8 cellular contexts compared by ENCODE assay signal in the genomic region with DNA sequence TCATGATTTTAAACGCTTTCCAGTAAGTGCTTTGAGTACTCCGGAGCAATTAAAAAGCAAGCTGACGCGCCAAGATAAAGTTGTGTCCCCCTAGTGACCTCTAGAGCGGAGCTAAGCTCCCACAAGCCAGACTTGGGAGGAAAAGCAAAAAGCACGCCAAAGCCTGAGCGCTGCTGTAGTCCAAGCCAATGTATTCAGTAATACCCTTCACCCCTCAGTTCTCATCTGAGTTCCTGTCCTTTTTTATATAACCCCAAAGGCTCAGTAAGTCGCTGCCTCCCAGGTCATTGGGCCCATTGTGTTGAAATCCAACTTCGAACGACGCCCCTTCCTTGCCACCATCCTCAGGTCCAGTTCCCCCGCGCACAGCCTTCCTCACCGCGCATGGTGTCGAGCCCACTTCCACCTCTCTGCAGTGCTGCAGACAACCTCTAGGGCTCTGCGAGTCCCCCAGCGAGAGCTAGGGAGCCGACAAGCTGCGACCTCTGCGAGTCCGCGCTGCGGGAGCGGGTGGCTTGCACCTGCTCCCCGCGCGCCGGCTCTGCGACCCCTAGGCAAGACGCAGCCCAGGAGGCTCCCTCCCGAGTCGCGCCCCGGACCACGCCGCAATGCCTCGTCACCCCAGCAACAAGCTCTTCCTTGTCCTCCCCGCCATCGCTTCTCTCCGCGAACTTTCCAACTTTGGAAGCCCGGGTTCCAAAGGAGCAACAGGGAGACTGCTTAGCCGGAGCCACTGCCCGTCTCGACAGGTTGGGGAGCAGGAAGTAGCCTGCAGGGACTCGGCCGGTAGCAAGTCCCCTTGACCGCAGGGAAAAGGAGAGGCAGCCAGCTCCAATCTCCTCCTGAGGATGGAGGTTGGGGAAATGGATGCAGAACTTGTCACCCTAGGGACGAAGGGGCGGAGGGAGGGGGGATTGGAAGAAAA. TPM values are rescaled to one million over a fixed set of nuclear protein-coding genes. Genes with fewer than 3 reads are reported as not detected.
DNase-seq lines count a peak whose midpoint lies in the region; ATAC-seq lines count a peak whose summit lies in the region.

No MANE protein-coding gene starts in this region.

- peak; percentile 94 for DNase-seq in DMS53 (lab: John Stamatoyannopoulos, UW)
- DNase-seq in SHP77 treated with DMSO at 0.1 percent for 48 hours (lab: John Stamatoyannopoulos, UW) = peak; percentile 18
- DNase-seq in central memory CD8-positive, alpha-beta T cell (ENCODE audit: low spot score in 2 of 2) = no peak
- DNase-seq in left lobe of liver (ENCODE audit: low spot score) = no peak
- DNase-seq in stimulated activated CD4-positive, alpha-beta T cell treated with anti-CD3 and anti-CD28 coated beads, Interleukin-4, amount 100 ng/mL, for 24 hours = peak; percentile 36
- no peak for DNase-seq in stimulated activated naive CD4-positive, alpha-beta T cell treated with Interleukin-2 at 50 U/mL for 16 hours (lab: John Stamatoyannopoulos, UW)

- H3K27ac Mint-ChIP-seq in central memory CD8-positive, alpha-beta T cell (ENCODE audit: low read depth) = no peak overlapping the region

- H3K36me3 Mint-ChIP-seq in central memory CD8-positive, alpha-beta T cell (ENCODE audit: insufficient read depth) = peaks cover 2% of the 10 kb centered on the region

- H3K4me1 Mint-ChIP-seq in central memory CD8-positive, alpha-beta T cell = peaks cover 10% of the 10 kb centered on the region

- peak overlapping the region; percentile 63 for H3K4me3 Mint-ChIP-seq in central memory CD8-positive, alpha-beta T cell

- peaks cover 79% of the 10 kb centered on the region for H3K27me3 Mint-ChIP-seq in central memory CD8-positive, alpha-beta T cell

- H3K9me3 Mint-ChIP-seq in central memory CD8-positive, alpha-beta T cell = no peaks in the 10 kb centered on the region

- peak; percentile 29 for ATAC-seq in GM19468 (IDR thresholded peaks at IDR 0.05; ENCODE audit: extremely low read depth, unreplicated experiment)
- ATAC-seq in HG03521 (IDR thresholded peaks at IDR 0.05; ENCODE audit: unreplicated experiment) = peak; percentile 90
- peak; percentile 52 for ATAC-seq in central memory CD8-positive, alpha-beta T cell (replicated peaks; ENCODE audit: extremely low read depth, poor library complexity, severe bottlenecking)
- ATAC-seq in left lobe of liver = peak; percentile 74

RNA-seq across cellular contexts. Expression of a gene that starts 3.8 kb away (rescaled TPM):
- total RNA-seq in left lobe of liver = 0.33 TPM

Comparison
In these comparisons a context has a peak if more than half of its experiments do, and no peak if none do; other contexts are left out.
1. DNase-seq: peak in DMS53 (single experiment), SHP77 treated with DMSO at 0.1 percent for 48 hours (single experiment) and stimulated activated CD4-positive, alpha-beta T cell treated with anti-CD3 and anti-CD28 coated beads, Interleukin-4, amount 100 ng/mL, for 24 hours (single experiment); none in central memory CD8-positive, alpha-beta T cell (0 of 2), left lobe of liver (single experiment) and stimulated activated naive CD4-positive, alpha-beta T cell treated with Interleukin-2 at 50 U/mL for 16 hours (single experiment).
2. ATAC-seq: peak in every context shown above with its lines; median percentile 90 in HG03521; 74 in left lobe of liver; 52 in central memory CD8-positive, alpha-beta T cell; 29 in GM19468.